8 cellular contexts compared by ENCODE assay signal in the genomic region with DNA sequence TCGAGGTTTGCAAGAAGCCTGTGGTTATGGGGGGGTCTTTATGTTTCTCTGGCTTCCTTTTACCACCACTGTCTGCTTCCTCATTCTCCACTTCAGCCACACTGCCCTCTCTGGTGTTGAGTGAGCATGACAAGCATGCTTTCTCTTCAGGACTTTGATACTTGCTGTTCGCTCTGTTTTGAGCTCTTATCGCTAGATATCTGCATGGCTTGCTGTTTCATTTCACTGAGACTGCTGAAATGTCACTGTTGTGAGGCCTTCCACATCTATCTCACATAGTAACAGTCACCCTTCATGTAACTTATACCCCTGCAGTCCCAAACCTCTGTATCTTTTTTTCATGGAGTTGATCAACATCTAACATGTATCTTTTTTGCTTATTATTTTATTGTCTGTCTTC. TPM values are rescaled to one million over a fixed set of nuclear protein-coding genes. Genes with fewer than 3 reads are reported as not detected.
DNase-seq lines count a peak whose midpoint lies in the region; ATAC-seq, FAIRE-seq and TF ChIP-seq lines count a peak whose summit lies in the region.

No MANE protein-coding gene starts in this region.

- no peak overlapping the region for H3K23ac ChIP-seq in neuronal stem cell (ENCODE audit: low read depth, low read length, poor library complexity)

- POLR2A ChIA-PET in A549 (lab: Yijun Ruan, JAX): no interaction called here

- no peak overlapping the region for H4K8ac ChIP-seq in neuronal stem cell (ENCODE audit: low read depth, low read length)

- H3K9me3 ChIP-seq in A549: peaks cover 8% of the 10 kb centered on the region; the same call in 2 of the 3 replicates
- peaks cover 0 to 6% of the 10 kb centered on the region in 2 donors for H3K9me3 ChIP-seq in neuronal stem cell (replicated peaks in 1 of 2; ENCODE audit: control insufficient read depth in 2 of 2, insufficient read depth in 1 of 2, low read depth in 1 of 2, low read length in 2 of 2)

- H3K27ac ChIP-seq in A549 (no peak overlapping the region), neuronal stem cell (replicated peaks; ENCODE audit: low read length) (no peak overlapping the region)

- H3K36me3 ChIP-seq in GM06990 (ENCODE audit: control insufficient read depth, insufficient read depth, low read length): no peaks in the 10 kb centered on the region
- H3K36me3 ChIP-seq in neuronal stem cell (replicated peaks in 1 of 2; ENCODE audit: control insufficient read depth in 2 of 2, insufficient read depth in 2 of 2, low read length in 2 of 2): no peaks in the 10 kb centered on the region

- DNase-seq in A549 (ENCODE audit: low read depth in 1 of 2, low spot score in 1 of 2) (peak; percentile 50 to 63), GM06990 (ENCODE audit: extremely low read depth, insufficient read length) (peak; percentile 8), HFF-Myc (ENCODE audit: extremely low read depth, low read depth) (no peak), NB4 (ENCODE audit: low read depth) (peak; percentile 83), fibroblast of pulmonary artery (ENCODE audit: low read depth) (peak; percentile 50), neuronal stem cell (ENCODE audit: low spot score) (peak; percentile 18), NCI-H146 (lab: John Stamatoyannopoulos, UW) (no peak)
- peak; percentile 14 to 16 for DNase-seq in activated CD4-positive, alpha-beta T cell treated with anti-CD3 and anti-CD28 coated beads for 4 hours

- H3K27me3 ChIP-seq in GM06990 (replicated peaks; ENCODE audit: control insufficient read depth, insufficient read depth, low read length) (no peaks in the 10 kb centered on the region), neuronal stem cell (ENCODE audit: control insufficient read depth in 3 of 3, insufficient read depth in 3 of 3, low read depth in 1 of 3, low read length in 3 of 3) (no peaks in the 10 kb centered on the region)

- no peak overlapping the region for H2BK15ac ChIP-seq in neuronal stem cell (ENCODE audit: low read length)

- no peaks in the 10 kb centered on the region for H3K79me1 ChIP-seq in neuronal stem cell (ENCODE audit: low read depth, low read length)

- no peak overlapping the region for H3K4ac ChIP-seq in neuronal stem cell (ENCODE audit: low read length)

- TF ChIP-seq EP300 in A549 (IDR thresholded peaks at IDR 0.05): no peak

- no peak overlapping the region for H2AK5ac ChIP-seq in neuronal stem cell (ENCODE audit: low read depth, low read length)

- no peak overlapping the region for H2AFZ ChIP-seq in neuronal stem cell (ENCODE audit: low read length)

- no peak overlapping the region for H3K18ac ChIP-seq in neuronal stem cell (ENCODE audit: low read length)

- no peak overlapping the region for H3K14ac ChIP-seq in neuronal stem cell (ENCODE audit: low read length)

- H3K4me3 ChIP-seq in A549 (no peak overlapping the region), GM06990 (replicated peaks; ENCODE audit: low read depth, low read length) (no peak overlapping the region), HFF-Myc (replicated peaks; ENCODE audit: low read depth, low read length) (no peak overlapping the region), NB4 (ENCODE audit: low read depth, low read length) (no peak overlapping the region), fibroblast of pulmonary artery (replicated peaks; ENCODE audit: low read depth, low read length) (no peak overlapping the region), neuronal stem cell (ENCODE audit: low read length in 2 of 2) (no peak overlapping the region)

- no peak overlapping the region for H2BK120ac ChIP-seq in neuronal stem cell (ENCODE audit: low read depth, low read length)

- CTCF ChIA-PET in A549 (lab: Yijun Ruan, JAX): interaction anchor here (0.7 to 1.9 kb wide), 16 partner anchors 9 to 169 kb away, joined by 3 to 12 read pairs (median 3); no protein-coding TSS in a partner anchor

- H3K4me1 ChIP-seq in A549 (no peaks in the 10 kb centered on the region), neuronal stem cell (ENCODE audit: control insufficient read depth in 2 of 2, insufficient read depth in 1 of 2, low read depth in 1 of 2, low read length in 2 of 2) (no peaks in the 10 kb centered on the region)

- peak; percentile 95 to 97 for ATAC-seq in A549

- no peak overlapping the region for H2BK12ac ChIP-seq in neuronal stem cell (ENCODE audit: low read length)

- no peak for FAIRE-seq in A549 (lab: Jason Lieb, UNC)

- H2BK5ac ChIP-seq in neuronal stem cell (ENCODE audit: low read length): no peak overlapping the region

- no peak overlapping the region for H4K91ac ChIP-seq in neuronal stem cell (ENCODE audit: low read depth, low read length, poor library complexity)

- no peak overlapping the region for H3K9ac ChIP-seq in neuronal stem cell (ENCODE audit: low read depth, low read length, poor library complexity)

- peak overlapping the region; percentile 26; the same call in 2 of the 3 replicates for H3K4me2 ChIP-seq in A549
- no peak overlapping the region for H3K4me2 ChIP-seq in neuronal stem cell (ENCODE audit: insufficient read depth, low read length, poor library complexity, severe bottlenecking)

- TF ChIP-seq CTCF in A549 (IDR thresholded peaks at IDR 0.05) (peak; percentile 59), GM06990 (IDR thresholded peaks at IDR 0.05; ENCODE audit: insufficient read depth, low read length, poor library complexity, severe bottlenecking) (peak; percentile 68), HFF-Myc (IDR thresholded peaks at IDR 0.05; ENCODE audit: low read depth, low read length, missing control alignments) (peak; percentile 69), NB4 (IDR thresholded peaks at IDR 0.05; ENCODE audit: low read depth, low read length) (peak; percentile 87), fibroblast of pulmonary artery (IDR thresholded peaks at IDR 0.05; ENCODE audit: low read length, missing control alignments) (peak; percentile 84)

- WGBS in A549 (ENCODE audit: missing lambda C conversion rate): 37% methylated on average over 3 of the region's 3 CpGs
- WGBS in neuronal stem cell (ENCODE audit: extremely low coverage in 2 of 2, insufficient read length in 2 of 2, insufficient replicate concordance in 1 of 2), 2 donors: no CpG with 5 or more reads among the region's 3 CpGs

- peak; percentile 24 to 50; a peak in 1 of 5 replicates for TF ChIP-seq RAD21 in A549 (conservative IDR thresholded peaks at IDR 0.05 in 1 of 2, IDR thresholded peaks at IDR 0.05 in 1 of 2)

- TF ChIP-seq POLR2A in A549 (IDR thresholded peaks at IDR 0.05; ENCODE audit: low read length): no peak
- no peak for TF ChIP-seq POLR2A in NB4 (IDR thresholded peaks at IDR 0.05; ENCODE audit: extremely low read depth, insufficient read length)

TF ChIP-seq in A549, 52 proteins besides CTCF, POLR2A, EP300 and RAD21:
- TF ChIP-seq SMC3 (IDR thresholded peaks at IDR 0.05): peak; percentile 33; the same call in 1 of the 3 replicates
- TF ChIP-seq, protein P1, sequence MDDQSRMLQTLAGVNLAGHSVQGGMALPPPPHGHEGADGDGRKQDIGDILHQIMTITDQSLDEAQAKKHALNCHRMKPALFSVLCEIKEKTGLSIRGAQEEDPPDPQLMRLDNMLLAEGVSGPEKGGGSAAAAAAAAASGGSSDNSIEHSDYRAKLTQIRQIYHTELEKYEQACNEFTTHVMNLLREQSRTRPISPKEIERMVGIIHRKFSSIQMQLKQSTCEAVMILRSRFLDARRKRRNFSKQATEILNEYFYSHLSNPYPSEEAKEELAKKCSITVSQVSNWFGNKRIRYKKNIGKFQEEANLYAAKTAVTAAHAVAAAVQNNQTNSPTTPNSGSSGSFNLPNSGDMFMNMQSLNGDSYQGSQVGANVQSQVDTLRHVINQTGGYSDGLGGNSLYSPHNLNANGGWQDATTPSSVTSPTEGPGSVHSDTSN (IDR thresholded peaks at IDR 0.05): no peak

RNA-seq across cellular contexts. Expression of gene TMEM135, which starts 59.8 kb away (rescaled TPM):
- polyA plus RNA-seq in A549 (2011; rRNA removed): 17.7 and 18.4 TPM in 2 replicates
- polyA plus RNA-seq in A549 (2012; cell fraction: cytosol; rRNA removed): 5.4 and 7.2 TPM in 2 replicates
- 7.2 and 13.8 TPM in 2 replicates for polyA plus RNA-seq in A549 (2012; cell fraction: nucleus; rRNA removed)
- 10.7 to 18.5 TPM (median 17.8 TPM) in 3 replicates for polyA plus RNA-seq in A549 (2017; fragmentation: RNase III; extraction: RNeasy Plus Mini Kit Qiagen cat#74134 plus additional on column Dnase treatment)
- polyA minus RNA-seq in A549 (2011; rRNA and poly(A)+ RNA removed): 12.8 and 20.2 TPM in 2 replicates
- 20.0 TPM for polyA plus RNA-seq in neuronal stem cell (2013, experiment 1 of 2)
- 18.8 TPM for polyA plus RNA-seq in neuronal stem cell (2013, experiment 2 of 2)

Comparison
In these comparisons a context has a peak if more than half of its experiments do, and no peak if none do; other contexts are left out.
1. DNase-seq: peak in A549 (2 of 2), GM06990 (single experiment), NB4 (single experiment), activated CD4-positive, alpha-beta T cell treated with anti-CD3 and anti-CD28 coated beads for 4 hours (2 of 2), fibroblast of pulmonary artery (single experiment) and neuronal stem cell (single experiment); none in HFF-Myc (single experiment) and NCI-H146 (single experiment).
2. Peak in every context shown above with its lines, with median percentiles within 50 percentile points of each other: CTCF ChIP-seq.